16 cellular contexts compared by ENCODE assay signal in genomic region chr16:89089142-89089541, GRCh38.
"Had no signal": no experiment of that assay in that cellular context is flagged by ENCODE, and none has a peak within 500 bp of the region (broad histone marks: within the 10 kb centered on the region; RNA-seq: fewer than 3 reads in every experiment).

No MANE protein-coding gene starts in this region.

- H3K4me3 ChIP-seq: left ventricle myocardium inferior, skin epidermis, tibial artery, vagina had no signal

- H3K36me3 ChIP-seq: brain microvascular endothelial cell, left ventricle myocardium inferior, tibial artery, vagina had no signal

- H3K4me1 ChIP-seq: foreskin keratinocyte had no signal

- H3K9me3 ChIP-seq: left ventricle myocardium inferior, tibial artery, vagina had no signal

- H3K27ac ChIP-seq: brain microvascular endothelial cell, foreskin keratinocyte, left ventricle myocardium inferior, skin epidermis, tibial artery, vagina had no signal

- H3K27me3 ChIP-seq: vagina had no signal

- DNase-seq: activated CD4-positive, alpha-beta T cell treated with anti-CD3 and anti-CD28 coated beads, Interleukin-2, amount 50 U/mL, for 1 hour; activated naive CD4-positive, alpha-beta T cell; activated naive CD8-positive, alpha-beta T cell treated with anti-CD3 and anti-CD28 coated beads, Interleukin-2, amount 10 ng/mL, durations not matched to agents 7 days and 5 days; activated T-cell treated with anti-CD3 and anti-CD28 coated beads for 4 hours; brain microvascular endothelial cell; cortex of kidney; effector CD4-positive, alpha-beta T cell; foreskin keratinocyte; islet precursor cell; left ventricle myocardium inferior; natural killer cell; stimulated activated CD4-positive, alpha-beta T cell treated with anti-CD3 and anti-CD28 coated beads, Interleukin-4, amount 100 ng/mL, for 24 hours; stimulated activated naive CD4-positive, alpha-beta T cell; tibial artery had no signal
